ENCODE assay signal across 1 cellular context in genomic region chr9:135239769-135240141, GRCh38.
TF ChIP-seq lines count a peak whose summit lies in the region.

No MANE protein-coding gene starts in this region.

TF ChIP-seq in SK-N-SH, 30 proteins besides CTCF, POLR2A, EP300 and RAD21 (continued from another document):
- TF ChIP-seq SIN3A (IDR thresholded peaks at IDR 0.05; ENCODE audit: borderline replicate concordance, low read depth, low read length) (no peak), YY1 (IDR thresholded peaks at IDR 0.05; ENCODE audit: low read depth) (no peak), FOXM1 (IDR thresholded peaks at IDR 0.05; ENCODE audit: low read depth) (no peak)
- TF ChIP-seq, protein P1, sequence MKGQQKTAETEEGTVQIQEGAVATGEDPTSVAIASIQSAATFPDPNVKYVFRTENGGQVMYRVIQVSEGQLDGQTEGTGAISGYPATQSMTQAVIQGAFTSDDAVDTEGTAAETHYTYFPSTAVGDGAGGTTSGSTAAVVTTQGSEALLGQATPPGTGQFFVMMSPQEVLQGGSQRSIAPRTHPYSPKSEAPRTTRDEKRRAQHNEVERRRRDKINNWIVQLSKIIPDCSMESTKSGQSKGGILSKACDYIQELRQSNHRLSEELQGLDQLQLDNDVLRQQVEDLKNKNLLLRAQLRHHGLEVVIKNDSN (IDR thresholded peaks at IDR 0.05; ENCODE audit: borderline replicate concordance, low read depth): no peak
TF ChIP-seq in SK-N-SH: peak in this region for 0.
